1 cellular context compared by ENCODE assay signal in genomic region chr22:18148508-18148965, GRCh38.
TF ChIP-seq lines count a peak whose summit lies in the region.

No MANE protein-coding gene starts in this region.

TF ChIP-seq in HepG2, 621 proteins besides CTCF, POLR2A, EP300 and RAD21 (continued from another document and continues in another):
- TF ChIP-seq REST (IDR thresholded peaks at IDR 0.05; ENCODE audit: borderline replicate concordance in 1 of 2, low read depth in 1 of 2, low read length in 2 of 2): peak in 1 of 2 experiments; percentile 64; a peak in 1 of 4 replicates
- peak; percentile 68; the same call in 1 of the 2 replicates for TF ChIP-seq ZFP90 (CRISPR knock-in tag; IDR thresholded peaks at IDR 0.05; ENCODE audit: borderline replicate concordance)
- no peak for TF ChIP-seq AKNA (CRISPR knock-in tag; IDR thresholded peaks at IDR 0.05; ENCODE audit: borderline replicate concordance)
- peak; percentile 70 for TF ChIP-seq ARID3A (IDR thresholded peaks at IDR 0.05; ENCODE audit: low read depth, low read length)
- TF ChIP-seq NR2F1 (CRISPR knock-in tag; IDR thresholded peaks at IDR 0.05): peak; percentile 30 to 52; a peak in 1 of 4 replicates
- no peak for TF ChIP-seq ZNF878 (CRISPR knock-in tag; IDR thresholded peaks at IDR 0.05)
- TF ChIP-seq YY1 (IDR thresholded peaks at IDR 0.05; ENCODE audit: insufficient read depth, insufficient replicate concordance, low read depth, low read length): peak; percentile 58
- no peak; the same call in 1 of the 2 replicates for TF ChIP-seq STAT6 (CRISPR knock-in tag; IDR thresholded peaks at IDR 0.05; ENCODE audit: borderline replicate concordance)
- TF ChIP-seq ZNF557 (CRISPR knock-in tag; IDR thresholded peaks at IDR 0.05): 0 out of 2 replicates have a peak, but pooled peaks have one; percentile 42
- TF ChIP-seq ZNF710 (CRISPR knock-in tag; IDR thresholded peaks at IDR 0.05; ENCODE audit: borderline replicate concordance): peak; percentile 38; the same call in 1 of the 2 replicates
- no peak for TF ChIP-seq ZNF251 (CRISPR knock-in tag; IDR thresholded peaks at IDR 0.05)
- TF ChIP-seq IKZF1 (IDR thresholded peaks at IDR 0.05): no peak
- peak; percentile 93 for TF ChIP-seq MLX (CRISPR knock-in tag; IDR thresholded peaks at IDR 0.05)
- TF ChIP-seq HNRNPUL1 (IDR thresholded peaks at IDR 0.05; ENCODE audit: low read depth, low read length): no peak
- TF ChIP-seq HNRNPH1 (optimal IDR thresholded peaks at IDR 0.05; ENCODE audit: low read depth, low read length): no peak
- TF ChIP-seq NFIB (CRISPR knock-in tag; IDR thresholded peaks at IDR 0.05; ENCODE audit: borderline replicate concordance): no peak
- TF ChIP-seq MAZ (IDR thresholded peaks at IDR 0.05; ENCODE audit: borderline replicate concordance, low read depth, low read length): peak; percentile 15; the same call in 1 of the 2 replicates
- TF ChIP-seq MAZ (CRISPR knock-in tag; IDR thresholded peaks at IDR 0.05; ENCODE audit: low read depth): peak; percentile 59
- TF ChIP-seq NFATC3 (CRISPR knock-in tag; IDR thresholded peaks at IDR 0.05): no peak
- TF ChIP-seq FOXJ3 (CRISPR knock-in tag; IDR thresholded peaks at IDR 0.05; ENCODE audit: borderline replicate concordance): peak; percentile 87; the same call in 1 of the 2 replicates
- TF ChIP-seq ARID4A (CRISPR knock-in tag; IDR thresholded peaks at IDR 0.05; ENCODE audit: borderline replicate concordance): peak; percentile 85; the same call in 1 of the 2 replicates
- peak; percentile 91; the same call in 1 of the 2 replicates for TF ChIP-seq RNF219 (CRISPR knock-in tag; IDR thresholded peaks at IDR 0.05)
- peak; percentile 90 for TF ChIP-seq KMT2A (CRISPR knock-in tag; IDR thresholded peaks at IDR 0.05)
- TF ChIP-seq HNF1B (CRISPR knock-in tag; IDR thresholded peaks at IDR 0.05): peak; percentile 85
- TF ChIP-seq ZNF580 (CRISPR knock-in tag; IDR thresholded peaks at IDR 0.05; ENCODE audit: borderline replicate concordance, low read depth): peak; percentile 77; the same call in 1 of the 2 replicates
- no peak for TF ChIP-seq STAT5B (CRISPR knock-in tag; IDR thresholded peaks at IDR 0.05)
